8 cellular contexts compared by ENCODE assay signal in genomic region chr9:128503870-128504269, GRCh38. TPM values are rescaled to one million over a fixed set of nuclear protein-coding genes. Genes with fewer than 3 reads are reported as not detected.
DNase-seq lines count a peak whose midpoint lies in the region; ATAC-seq and TF ChIP-seq lines count a peak whose summit lies in the region.

No MANE protein-coding gene starts in this region.

- no peaks in the 10 kb centered on the region for H3K9me3 ChIP-seq in stomach

- no peak for TF ChIP-seq POLR2A in stomach (IDR thresholded peaks at IDR 0.05)

- peak overlapping the region; percentile 83 to 97 for H3K27ac Mint-ChIP-seq in activated naive CD4-positive, alpha-beta T cell treated with anti-CD3 and anti-CD28 coated beads, Interleukin-2, amount 50 U/mL, for 72 hours
- H3K27ac Mint-ChIP-seq in immature natural killer cell, result peak overlapping the region in 3 of 6 donors; percentile 25 to 99 (median 91)

- H3K4me3 ChIP-seq in HFF-Myc (replicated peaks; ENCODE audit: low read depth, low read length) (peak overlapping the region; percentile 74), stomach (peak overlapping the region; percentile 71 to 76 (median 74))

- H3K36me3 ChIP-seq in stomach, result peaks cover 7 to 34% (median 31%) of the 10 kb centered on the region in 4 donors

- peak overlapping the region in 4 of 5 donors; percentile 82 to 93 (median 88) for H3K27ac ChIP-seq in stomach

- no peak for TF ChIP-seq EP300 in stomach (IDR thresholded peaks at IDR 0.05)

- H3K27me3 Mint-ChIP-seq in immature natural killer cell (ENCODE audit: low read depth in 3 of 3), result peaks cover 4 to 7% (median 6%) of the 10 kb centered on the region in 3 donors

- H3K4me1 ChIP-seq in stomach, result peaks cover 16 to 28% (median 21%) of the 10 kb centered on the region in 4 donors

- peaks cover 26 to 40% of the 10 kb centered on the region in 2 donors for H3K4me1 Mint-ChIP-seq in immature natural killer cell

- intact Hi-C loops in stomach (cut with DNase I; ENCODE audit: low total_unique reads), result no loop called here

- no peak for ATAC-seq in activated naive CD4-positive, alpha-beta T cell treated with anti-CD3 and anti-CD28 coated beads, Interleukin-2, amount 50 U/mL, for 72 hours
- ATAC-seq in HG03095 (IDR thresholded peaks at IDR 0.05; ENCODE audit: unreplicated experiment) (no peak), HG02852 (IDR thresholded peaks at IDR 0.05; ENCODE audit: unreplicated experiment) (no peak)

- DNase-seq in AG20443 (ENCODE audit: low spot score) (peak; percentile 60), HFF-Myc (ENCODE audit: extremely low read depth, low read depth) (no peak), immature natural killer cell (no peak), stomach (no peak), A172 (ENCODE audit: low spot score) (no peak)
- DNase-seq in activated naive CD4-positive, alpha-beta T cell treated with anti-CD3 and anti-CD28 coated beads, Interleukin-2, amount 50 U/mL, for 72 hours (ENCODE audit: low spot score in 2 of 2), result peak in 1 of 2 donors; percentile 20

- TF ChIP-seq CTCF in HFF-Myc (IDR thresholded peaks at IDR 0.05; ENCODE audit: low read depth, low read length, missing control alignments) (no peak), stomach (IDR thresholded peaks at IDR 0.05) (no peak)

- H3K9me3 Mint-ChIP-seq in activated naive CD4-positive, alpha-beta T cell treated with anti-CD3 and anti-CD28 coated beads, Interleukin-2, amount 50 U/mL, for 72 hours, result no peaks in the 10 kb centered on the region
- H3K9me3 Mint-ChIP-seq in immature natural killer cell, result peaks cover 0 to 1% (median 0%) of the 10 kb centered on the region in 6 donors

- peak overlapping the region; percentile 66 to 100 (median 99) for H3K4me3 Mint-ChIP-seq in immature natural killer cell

- H3K27me3 ChIP-seq in stomach, result no peaks in the 10 kb centered on the region

- H3K36me3 Mint-ChIP-seq in activated naive CD4-positive, alpha-beta T cell treated with anti-CD3 and anti-CD28 coated beads, Interleukin-2, amount 50 U/mL, for 72 hours, result peaks cover 10% of the 10 kb centered on the region in 2 donors
- peaks cover 0 to 22% (median 7%) of the 10 kb centered on the region in 3 donors for H3K36me3 Mint-ChIP-seq in immature natural killer cell

- WGBS in stomach, 5 donors, result 10 to 17% (median 12%) methylated on average over 11 of the region's 11 CpGs

RNA-seq across cellular contexts. Expression of gene GLE1, which starts 0.6 kb away (rescaled TPM):
- 10 to 100 TPM; 51.4 to 57.0 TPM for total RNA-seq in activated naive CD4-positive, alpha-beta T cell treated with anti-CD3 and anti-CD28 coated beads, Interleukin-2, amount 50 U/mL, for 72 hours
- polyA plus RNA-seq in immature natural killer cell (10 to 100 TPM; 17.4 to 49.3 (median 22.8) TPM), stomach (10 to 100 TPM; 10.3 to 14.7 (median 10.8) TPM)
- total RNA-seq in stomach, result 10 to 100 TPM; 12.7 to 33.5 (median 23.9) TPM
- 97.5 and 101 TPM in 2 replicates for total RNA-seq in A172 (2014; rRNA removed; shearing (Covaris generic))

RNA-seq across cellular contexts. Expression of gene ODF2, which starts 48.1 kb away (rescaled TPM):
- total RNA-seq in activated naive CD4-positive, alpha-beta T cell treated with anti-CD3 and anti-CD28 coated beads, Interleukin-2, amount 50 U/mL, for 72 hours, result 10 to 100 TPM; 67.9 to 70.7 TPM
- polyA plus RNA-seq in immature natural killer cell (10 to 100 TPM in 2 of 3 donors, 1 to 10 TPM in 1; 5.6 to 37.2 (median 12.9) TPM), stomach (10 to 100 TPM in 1 of 3 donors, 1 to 10 TPM in 2; 7.2 to 12.7 (median 9.3) TPM)
- total RNA-seq in stomach, result 10 to 100 TPM in 4 of 5 donors, 1 to 10 TPM in 1; 9.4 to 42.4 (median 19.4) TPM
- total RNA-seq in A172 (2014; rRNA removed; shearing (Covaris generic)), result 44.7 and 55.7 TPM in 2 replicates

RNA-seq across cellular contexts. Expression of gene SPTAN1, which starts 48.5 kb away (rescaled TPM):
- total RNA-seq in activated naive CD4-positive, alpha-beta T cell treated with anti-CD3 and anti-CD28 coated beads, Interleukin-2, amount 50 U/mL, for 72 hours, result 100 to 1,000 TPM; 242 to 278 TPM
- polyA plus RNA-seq in immature natural killer cell, result 100 to 1,000 TPM in 1 of 3 donors, 10 to 100 TPM in 1, 1 to 10 TPM in 1; 4.8 to 112 (median 25.5) TPM
- total RNA-seq in stomach, result 100 to 1,000 TPM; 272 to 726 (median 399) TPM
- 100 to 1,000 TPM in 1 of 3 donors, 10 to 100 TPM in 2; 41.4 to 104 (median 49.0) TPM for polyA plus RNA-seq in stomach
- 411 and 440 TPM in 2 replicates for total RNA-seq in A172 (2014; rRNA removed; shearing (Covaris generic))
